In genomic region chr3:142890592-142890991, GRCh38 we compare ENCODE assay signal across 28 cellular contexts. TPM values are rescaled to one million over a fixed set of nuclear protein-coding genes. Genes with fewer than 3 reads are reported as not detected.
"Had no signal": no experiment of that assay in that cellular context is flagged by ENCODE, and none has a peak within 500 bp of the region (broad histone marks: within the 10 kb centered on the region; RNA-seq: fewer than 3 reads in every experiment).

No MANE protein-coding gene starts in this region.

- H3K4me1 ChIP-seq: SJCRH30 had no signal

- FAIRE-seq: astrocyte had no signal

- H3K4me3 ChIP-seq: SJCRH30 had no signal

- H3K27ac Mint-ChIP-seq: activated B cell treated with CpG ODN at 0.5 μM for 24 hours; activated CD4-positive, alpha-beta T cell treated with anti-CD3 and anti-CD28 coated beads, Interleukin-2, amount 10 ng/mL, durations not matched to agents 24 days and 14 days; activated CD8-positive, alpha-beta memory T cell treated with anti-CD3 and anti-CD28 coated beads, Interleukin-2, amount 10 ng/mL, durations not matched to agents 7 days and 5 days; activated naive CD4-positive, alpha-beta T cell treated with anti-CD3 and anti-CD28 coated beads, Interleukin-2, amount 50 U/mL, for 24 hours; activated T-cell treated with anti-CD3 and anti-CD28 coated beads, Interleukin-2, amount 50 U/mL, for 24 hours; activated T-helper 1 cell treated with anti-CD3 and anti-CD28 coated beads, Interleukin-12 subunit alpha, Interleukin-12 subunit beta, Interleukin-2, Interleukin-4 antibody, amounts not matched to agents 30 ng/mL and 10 ng/mL and 1 ng/mL, durations not matched to agents 14 hours and 24 hours and 36 hours; brain; T-helper 1 cell treated with Interleukin-12 subunit alpha and Interleukin-12 subunit beta and Interleukin-4 antibody, amounts not matched to agents 30 μg/mL and 1 μg/mL, for 36 hours had no signal

- H3K36me3 ChIP-seq: SJCRH30 had no signal

- H3K36me3 Mint-ChIP-seq: activated CD8-positive, alpha-beta memory T cell treated with anti-CD3 and anti-CD28 coated beads, Interleukin-2, amount 10 ng/mL, durations not matched to agents 7 days and 5 days; activated naive CD4-positive, alpha-beta T cell treated with anti-CD3 and anti-CD28 coated beads, Interleukin-2, amount 50 U/mL, for 24 hours; brain had no signal

- H3K9me3 ChIP-seq: SJCRH30 had no signal

- H3K9me3 Mint-ChIP-seq: activated B cell treated with CpG ODN at 0.5 μM for 24 hours; activated CD4-positive, alpha-beta T cell treated with anti-CD3 and anti-CD28 coated beads, Interleukin-2, amount 10 ng/mL, durations not matched to agents 24 days and 14 days; activated naive CD4-positive, alpha-beta T cell treated with anti-CD3 and anti-CD28 coated beads, Interleukin-2, amount 50 U/mL, for 24 hours; activated T-cell treated with anti-CD3 and anti-CD28 coated beads, Interleukin-2, amount 50 U/mL, for 24 hours; activated T-helper 1 cell treated with anti-CD3 and anti-CD28 coated beads, Interleukin-12 subunit alpha, Interleukin-12 subunit beta, Interleukin-2, Interleukin-4 antibody, amounts not matched to agents 30 ng/mL and 10 ng/mL and 1 ng/mL, durations not matched to agents 14 hours and 24 hours and 36 hours; T-helper 1 cell treated with Interleukin-12 subunit alpha and Interleukin-12 subunit beta and Interleukin-4 antibody, amounts not matched to agents 30 μg/mL and 1 μg/mL, for 36 hours had no signal

- DNase-seq: activated B cell treated with CpG ODN at 0.5 μM for 24 hours; activated CD4-positive, alpha-beta T cell treated with anti-CD3 and anti-CD28 coated beads for 1 hour; activated CD4-positive, alpha-beta T cell treated with anti-CD3 and anti-CD28 coated beads, Interleukin-2, amount 10 ng/mL, durations not matched to agents 24 days and 14 days; activated CD4-positive, alpha-beta T cell treated with anti-CD3 and anti-CD28 coated beads, Interleukin-2, amount 50 U/mL, for 48 hours; activated CD8-positive, alpha-beta memory T cell treated with anti-CD3 and anti-CD28 coated beads, Interleukin-2, amount 10 ng/mL, durations not matched to agents 7 days and 5 days; activated effector memory CD4-positive, alpha-beta T cell treated with Interleukin-2 at 50 U/mL for 16 hours; activated naive CD4-positive, alpha-beta T cell; activated T-cell treated with anti-CD3 and anti-CD28 coated beads, Interleukin-2, amount 50 U/mL, for 24 hours; amniotic stem cell; NCI-H1092; NCI-H1417; NCI-H1694; NCI-H2029; NCI-H345; NCI-H510A; NCI-H526 treated with DMSO at 0.1 percent for 48 hours; NCI-H82; OCI-M1; Right ventricle myocardium superior; RPMI8226; SJCRH30 had no signal

- H3K27ac ChIP-seq: KMS-11, SJCRH30 had no signal

- ATAC-seq: activated CD8-positive, alpha-beta memory T cell treated with anti-CD3 and anti-CD28 coated beads, Interleukin-2, amount 10 ng/mL, durations not matched to agents 7 days and 5 days; Panc1 had no signal

- H3K4me3 Mint-ChIP-seq: activated B cell treated with CpG ODN at 0.5 μM for 24 hours; activated CD4-positive, alpha-beta T cell treated with anti-CD3 and anti-CD28 coated beads, Interleukin-2, amount 10 ng/mL, durations not matched to agents 24 days and 14 days; activated CD8-positive, alpha-beta memory T cell treated with anti-CD3 and anti-CD28 coated beads, Interleukin-2, amount 10 ng/mL, durations not matched to agents 7 days and 5 days; activated naive CD4-positive, alpha-beta T cell treated with anti-CD3 and anti-CD28 coated beads, Interleukin-2, amount 50 U/mL, for 24 hours; activated T-cell treated with anti-CD3 and anti-CD28 coated beads, Interleukin-2, amount 50 U/mL, for 24 hours; activated T-helper 1 cell treated with anti-CD3 and anti-CD28 coated beads, Interleukin-12 subunit alpha, Interleukin-12 subunit beta, Interleukin-2, Interleukin-4 antibody, amounts not matched to agents 30 ng/mL and 10 ng/mL and 1 ng/mL, durations not matched to agents 14 hours and 24 hours and 36 hours; T-helper 1 cell treated with Interleukin-12 subunit alpha and Interleukin-12 subunit beta and Interleukin-4 antibody, amounts not matched to agents 30 μg/mL and 1 μg/mL, for 36 hours had no signal

RNA-seq across cellular contexts. Expression of gene PCOLCE2, which starts 1.7 kb away (rescaled TPM):
- total RNA-seq: activated B cell treated with CpG ODN at 0.5 μM for 24 hours; activated CD8-positive, alpha-beta memory T cell treated with anti-CD3 and anti-CD28 coated beads, Interleukin-2, amount 10 ng/mL, durations not matched to agents 7 days and 5 days; activated T-helper 1 cell treated with anti-CD3 and anti-CD28 coated beads, Interleukin-12 subunit alpha, Interleukin-12 subunit beta, Interleukin-2, Interleukin-4 antibody, amounts not matched to agents 30 ng/mL and 10 ng/mL and 1 ng/mL, durations not matched to agents 14 hours and 24 hours and 36 hours had no signal
